In genomic region chr3:114121996-114122709, GRCh38 we compare ENCODE assay signal across 12 cellular contexts. TPM values are rescaled to one million over a fixed set of nuclear protein-coding genes. Genes with fewer than 3 reads are reported as not detected.
A peak's percentile ranks its signal among the peaks of the same experiment; 100 is the strongest.
DNase-seq lines count a peak whose midpoint lies in the region; ATAC-seq and TF ChIP-seq lines count a peak whose summit lies in the region.
"Had no signal": no experiment of that assay in that cellular context is flagged by ENCODE, and none has a peak within 500 bp of the region (broad histone marks: within the 10 kb centered on the region; RNA-seq: fewer than 3 reads in every experiment).

No MANE protein-coding gene starts in this region.

- DNase-seq in COR-L47 (lab: John Stamatoyannopoulos, UW) (peak; percentile 86), NCI-H69 (lab: John Stamatoyannopoulos, UW) (peak; percentile 7), epithelial cell of proximal tubule (ENCODE audit: low read depth) (peak; percentile 41), neural crest cell (ENCODE audit: low read depth, low spot score) (no peak), NCI-H446 (lab: John Stamatoyannopoulos, UW) (no peak), T-helper 17 cell (no peak), AML-193 (lab: John Stamatoyannopoulos, UW) (no peak)
- DNase-seq: activated B cell treated with CpG ODN at 0.5 μM for 24 hours, DMS 273 treated with DMSO at 0.1 percent for 48 hours, NCI-H2107 had no signal

- H3K4me3 ChIP-seq in epithelial cell of proximal tubule (ENCODE audit: low read depth, low read length), result no peak overlapping the region

- TF ChIP-seq CTCF in epithelial cell of proximal tubule (conservative IDR thresholded peaks at IDR 0.05; ENCODE audit: low read depth, low read length) (no peak), neural crest cell (conservative IDR thresholded peaks at IDR 0.05) (no peak)

- H3K4me1 Mint-ChIP-seq in neural crest cell, result peaks cover 33% of the 10 kb centered on the region
- no peaks in the 10 kb centered on the region for H3K4me1 Mint-ChIP-seq in T-helper 17 cell
- H3K4me1 Mint-ChIP-seq: activated B cell treated with CpG ODN at 0.5 μM for 24 hours; central memory CD8-positive, alpha-beta T cell had no signal

- ATAC-seq in HG03159 (IDR thresholded peaks at IDR 0.05; ENCODE audit: unreplicated experiment) (no peak), T-helper 17 cell (no peak)

- no peaks in the 10 kb centered on the region for H3K9me3 Mint-ChIP-seq in neural crest cell
- H3K9me3 Mint-ChIP-seq: activated B cell treated with CpG ODN at 0.5 μM for 24 hours; central memory CD8-positive, alpha-beta T cell had no signal

- no peaks in the 10 kb centered on the region for H3K27me3 Mint-ChIP-seq in neural crest cell (ENCODE audit: low read depth)
- H3K27me3 Mint-ChIP-seq in T-helper 17 cell, result peaks cover 17% of the 10 kb centered on the region
- H3K27me3 Mint-ChIP-seq: activated B cell treated with CpG ODN at 0.5 μM for 24 hours had no signal

- no peaks in the 10 kb centered on the region for H3K9me3 ChIP-seq in T-helper 17 cell (ENCODE audit: control insufficient read depth, low read length, poor library complexity, severe bottlenecking)

- H3K4me3 Mint-ChIP-seq in neural crest cell (no peak overlapping the region), T-helper 17 cell (no peak overlapping the region)
- H3K4me3 Mint-ChIP-seq: activated B cell treated with CpG ODN at 0.5 μM for 24 hours; central memory CD8-positive, alpha-beta T cell had no signal

- H3K36me3 Mint-ChIP-seq in neural crest cell (ENCODE audit: low read depth) (no peaks in the 10 kb centered on the region), T-helper 17 cell (ENCODE audit: low read depth) (peaks cover 3% of the 10 kb centered on the region)

- H3K27ac Mint-ChIP-seq in neural crest cell (ENCODE audit: unreplicated experiment), result peak overlapping the region; percentile 28
- no peak overlapping the region for H3K27ac Mint-ChIP-seq in T-helper 17 cell
- H3K27ac Mint-ChIP-seq: activated B cell treated with CpG ODN at 0.5 μM for 24 hours had no signal

RNA-seq across cellular contexts. Expression of gene DRD3, which starts 56.7 kb away (rescaled TPM):
- total RNA-seq in epithelial cell of proximal tubule (not detected in 2 replicates), neural crest cell (not detected in 2 replicates), T-helper 17 cell (not detected)
- total RNA-seq: activated B cell treated with CpG ODN at 0.5 μM for 24 hours had no signal

Comparison
In these comparisons a context has a peak if more than half of its experiments do, and no peak if none do; other contexts are left out.
1. DNase-seq: peak in COR-L47 (single experiment), NCI-H69 (single experiment) and epithelial cell of proximal tubule (single experiment); none in neural crest cell (single experiment), NCI-H446 (0 of 2), T-helper 17 cell (0 of 3) and AML-193 (0 of 2).